Comparison of ENCODE assay signal across 17 cellular contexts in genomic region chr6:157064502-157064901, GRCh38.
DNase-seq lines count a peak whose midpoint lies in the region; ATAC-seq and TF ChIP-seq lines count a peak whose summit lies in the region.
"Had no signal": no experiment of that assay in that cellular context is flagged by ENCODE, and none has a peak within 500 bp of the region (broad histone marks: within the 10 kb centered on the region; RNA-seq: fewer than 3 reads in every experiment).

No MANE protein-coding gene starts in this region.

- peak overlapping the region; percentile 39 for H3K27ac Mint-ChIP-seq in memory B cell

- H3K36me3 ChIP-seq in esophagus muscularis mucosa: no peaks in the 10 kb centered on the region
- H3K36me3 ChIP-seq: BE2C had no signal

- no peak for TF ChIP-seq CTCF in esophagus muscularis mucosa (IDR thresholded peaks at IDR 0.05)

- H3K4me3 Mint-ChIP-seq in memory B cell: no peak overlapping the region
- no peak overlapping the region for H3K4me3 Mint-ChIP-seq in activated T-cell treated with anti-CD3 and anti-CD28 coated beads, Interleukin-2, amount 50 U/mL, for 4 hours

- no peak overlapping the region for H3K27ac ChIP-seq in esophagus muscularis mucosa (replicated peaks in 1 of 4)
- H3K27ac ChIP-seq: 22Rv1, RWPE1 had no signal

- intact Hi-C loops in esophagus muscularis mucosa (cut with DNase I): no loop called here

- WGBS in esophagus muscularis mucosa: 93% methylated on average over 8 of the region's 8 CpGs

- ATAC-seq in memory B cell (ENCODE audit: low read depth) (no peak), GM21786 (IDR thresholded peaks at IDR 0.05; ENCODE audit: unreplicated experiment) (no peak), GM21737 (IDR thresholded peaks at IDR 0.05; ENCODE audit: unreplicated experiment) (no peak)
- ATAC-seq in activated T-cell treated with anti-CD3 and anti-CD28 coated beads, Interleukin-2, amount 50 U/mL, for 4 hours: no peak

- H3K36me3 Mint-ChIP-seq in memory B cell: peaks cover 7% of the 10 kb centered on the region
- H3K36me3 Mint-ChIP-seq in activated T-cell treated with anti-CD3 and anti-CD28 coated beads, Interleukin-2, amount 50 U/mL, for 4 hours (ENCODE audit: insufficient read depth): peaks cover 9% of the 10 kb centered on the region

- H3K27me3 Mint-ChIP-seq in memory B cell: no peaks in the 10 kb centered on the region
- no peaks in the 10 kb centered on the region for H3K27me3 Mint-ChIP-seq in activated T-cell treated with anti-CD3 and anti-CD28 coated beads, Interleukin-2, amount 50 U/mL, for 4 hours (ENCODE audit: low read depth)
- H3K27me3 Mint-ChIP-seq: CD8-positive, alpha-beta memory T cell had no signal

- TF ChIP-seq EP300 in esophagus muscularis mucosa (IDR thresholded peaks at IDR 0.05): no peak

- no peak overlapping the region for H3K4me3 ChIP-seq in esophagus muscularis mucosa

- DNase-seq in DMS79 treated with DMSO at 0.1 percent for 48 hours (lab: John Stamatoyannopoulos, UW) (peak; percentile 12), DMS79 (lab: John Stamatoyannopoulos, UW) (no peak), UCSD-AML1 (lab: John Stamatoyannopoulos, UW; ENCODE audit: unreplicated experiment) (peak; percentile 32), memory B cell (ENCODE audit: low spot score in 2 of 2) (no peak), esophagus muscularis mucosa (ENCODE audit: extremely low spot score) (no peak)
- DNase-seq in activated T-cell treated with anti-CD3 and anti-CD28 coated beads, Interleukin-2, amount 50 U/mL, for 4 hours: no peak
- DNase-seq: BE2C; CD8-positive, alpha-beta memory T cell; Kasumi-1; MM.1S; NCI-H1105 treated with DMSO at 0.1 percent for 48 hours; NCI-H187; NCI-H446 treated with DMSO at 0.1 percent for 48 hours had no signal

- peaks cover 42% of the 10 kb centered on the region for H3K4me1 Mint-ChIP-seq in memory B cell
- peaks cover 58% of the 10 kb centered on the region for H3K4me1 Mint-ChIP-seq in activated T-cell treated with anti-CD3 and anti-CD28 coated beads, Interleukin-2, amount 50 U/mL, for 4 hours (ENCODE audit: low read depth)

- no peaks in the 10 kb centered on the region for H3K27me3 ChIP-seq in esophagus muscularis mucosa
- H3K27me3 ChIP-seq: BE2C had no signal

- no peak for TF ChIP-seq POLR2A in esophagus muscularis mucosa (IDR thresholded peaks at IDR 0.05; ENCODE audit: low read depth)

- H3K9me3 Mint-ChIP-seq in memory B cell: no peaks in the 10 kb centered on the region
- H3K9me3 Mint-ChIP-seq in activated T-cell treated with anti-CD3 and anti-CD28 coated beads, Interleukin-2, amount 50 U/mL, for 4 hours: no peaks in the 10 kb centered on the region
- H3K9me3 Mint-ChIP-seq: CD8-positive, alpha-beta memory T cell had no signal

- peaks cover 26 to 59% (median 47%) of the 10 kb centered on the region in 4 donors for H3K4me1 ChIP-seq in esophagus muscularis mucosa

- no peaks in the 10 kb centered on the region for H3K9me3 ChIP-seq in esophagus muscularis mucosa
- H3K9me3 ChIP-seq: BE2C had no signal

Comparison
In these comparisons a context has a peak if more than half of its experiments do, and no peak if none do; other contexts are left out.
1. DNase-seq: peak in DMS79 treated with DMSO at 0.1 percent for 48 hours (single experiment) and UCSD-AML1 (single experiment); none in DMS79 (single experiment), memory B cell (0 of 2), esophagus muscularis mucosa (single experiment) and activated T-cell treated with anti-CD3 and anti-CD28 coated beads, Interleukin-2, amount 50 U/mL, for 4 hours (single experiment).